In the genomic region with DNA sequence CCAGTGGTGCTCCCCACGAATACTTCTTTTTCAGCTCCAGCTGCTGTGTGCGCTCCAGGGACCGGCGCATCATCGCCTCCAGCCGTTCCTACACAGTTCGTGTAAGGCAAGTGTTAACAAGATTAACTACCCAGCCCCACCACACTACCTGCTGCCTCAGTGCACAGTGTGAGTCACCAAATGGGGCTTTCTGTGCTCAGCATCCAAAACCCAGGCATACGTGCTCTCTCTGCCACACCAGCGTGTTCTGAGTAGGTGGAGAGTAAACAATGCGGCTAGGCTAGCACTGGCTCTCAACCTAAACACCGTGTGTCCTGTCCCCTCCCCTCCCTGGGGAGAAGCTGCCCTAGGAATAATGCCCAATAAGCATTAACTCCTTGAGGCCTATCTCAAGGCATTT, we compare ENCODE assay signal across 1 cellular context.
A peak's percentile ranks its signal among the peaks of the same experiment; 100 is the strongest.
TF ChIP-seq lines count a peak whose summit lies in the region.

No MANE protein-coding gene starts in this region.

TF ChIP-seq in GM12878, 131 proteins besides CTCF, POLR2A, EP300 and RAD21 (continued from another document and continues in another):
- TF ChIP-seq, protein P1, sequence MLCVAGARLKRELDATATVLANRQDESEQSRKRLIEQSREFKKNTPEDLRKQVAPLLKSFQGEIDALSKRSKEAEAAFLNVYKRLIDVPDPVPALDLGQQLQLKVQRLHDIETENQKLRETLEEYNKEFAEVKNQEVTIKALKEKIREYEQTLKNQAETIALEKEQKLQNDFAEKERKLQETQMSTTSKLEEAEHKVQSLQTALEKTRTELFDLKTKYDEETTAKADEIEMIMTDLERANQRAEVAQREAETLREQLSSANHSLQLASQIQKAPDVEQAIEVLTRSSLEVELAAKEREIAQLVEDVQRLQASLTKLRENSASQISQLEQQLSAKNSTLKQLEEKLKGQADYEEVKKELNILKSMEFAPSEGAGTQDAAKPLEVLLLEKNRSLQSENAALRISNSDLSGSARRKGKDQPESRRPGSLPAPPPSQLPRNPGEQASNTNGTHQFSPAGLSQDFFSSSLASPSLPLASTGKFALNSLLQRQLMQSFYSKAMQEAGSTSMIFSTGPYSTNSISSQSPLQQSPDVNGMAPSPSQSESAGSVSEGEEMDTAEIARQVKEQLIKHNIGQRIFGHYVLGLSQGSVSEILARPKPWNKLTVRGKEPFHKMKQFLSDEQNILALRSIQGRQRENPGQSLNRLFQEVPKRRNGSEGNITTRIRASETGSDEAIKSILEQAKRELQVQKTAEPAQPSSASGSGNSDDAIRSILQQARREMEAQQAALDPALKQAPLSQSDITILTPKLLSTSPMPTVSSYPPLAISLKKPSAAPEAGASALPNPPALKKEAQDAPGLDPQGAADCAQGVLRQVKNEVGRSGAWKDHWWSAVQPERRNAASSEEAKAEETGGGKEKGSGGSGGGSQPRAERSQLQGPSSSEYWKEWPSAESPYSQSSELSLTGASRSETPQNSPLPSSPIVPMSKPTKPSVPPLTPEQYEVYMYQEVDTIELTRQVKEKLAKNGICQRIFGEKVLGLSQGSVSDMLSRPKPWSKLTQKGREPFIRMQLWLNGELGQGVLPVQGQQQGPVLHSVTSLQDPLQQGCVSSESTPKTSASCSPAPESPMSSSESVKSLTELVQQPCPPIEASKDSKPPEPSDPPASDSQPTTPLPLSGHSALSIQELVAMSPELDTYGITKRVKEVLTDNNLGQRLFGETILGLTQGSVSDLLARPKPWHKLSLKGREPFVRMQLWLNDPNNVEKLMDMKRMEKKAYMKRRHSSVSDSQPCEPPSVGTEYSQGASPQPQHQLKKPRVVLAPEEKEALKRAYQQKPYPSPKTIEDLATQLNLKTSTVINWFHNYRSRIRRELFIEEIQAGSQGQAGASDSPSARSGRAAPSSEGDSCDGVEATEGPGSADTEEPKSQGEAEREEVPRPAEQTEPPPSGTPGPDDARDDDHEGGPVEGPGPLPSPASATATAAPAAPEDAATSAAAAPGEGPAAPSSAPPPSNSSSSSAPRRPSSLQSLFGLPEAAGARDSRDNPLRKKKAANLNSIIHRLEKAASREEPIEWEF (IDR thresholded peaks at IDR 0.05; ENCODE audit: insufficient replicate concordance, low read depth, low read length) = no peak
- TF ChIP-seq JUND (IDR thresholded peaks at IDR 0.05; ENCODE audit: low read depth, low read length) = no peak
- no peak for TF ChIP-seq TBL1XR1 (IDR thresholded peaks at IDR 0.05; ENCODE audit: low read depth, low read length)
- peak; percentile 25; the same call in 1 of the 2 replicates for TF ChIP-seq RB1 (IDR thresholded peaks at IDR 0.05; ENCODE audit: borderline replicate concordance)
- TF ChIP-seq, protein P2, sequence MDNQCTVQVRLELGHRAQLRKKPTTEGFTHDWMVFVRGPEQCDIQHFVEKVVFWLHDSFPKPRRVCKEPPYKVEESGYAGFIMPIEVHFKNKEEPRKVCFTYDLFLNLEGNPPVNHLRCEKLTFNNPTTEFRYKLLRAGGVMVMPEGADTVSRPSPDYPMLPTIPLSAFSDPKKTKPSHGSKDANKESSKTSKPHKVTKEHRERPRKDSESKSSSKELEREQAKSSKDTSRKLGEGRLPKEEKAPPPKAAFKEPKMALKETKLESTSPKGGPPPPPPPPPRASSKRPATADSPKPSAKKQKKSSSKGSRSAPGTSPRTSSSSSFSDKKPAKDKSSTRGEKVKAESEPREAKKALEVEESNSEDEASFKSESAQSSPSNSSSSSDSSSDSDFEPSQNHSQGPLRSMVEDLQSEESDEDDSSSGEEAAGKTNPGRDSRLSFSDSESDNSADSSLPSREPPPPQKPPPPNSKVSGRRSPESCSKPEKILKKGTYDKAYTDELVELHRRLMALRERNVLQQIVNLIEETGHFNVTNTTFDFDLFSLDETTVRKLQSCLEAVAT (IDR thresholded peaks at IDR 0.05) = peak; percentile 87
- no peak for TF ChIP-seq ZNF207 (IDR thresholded peaks at IDR 0.05; ENCODE audit: borderline replicate concordance)
- TF ChIP-seq, protein P3, sequence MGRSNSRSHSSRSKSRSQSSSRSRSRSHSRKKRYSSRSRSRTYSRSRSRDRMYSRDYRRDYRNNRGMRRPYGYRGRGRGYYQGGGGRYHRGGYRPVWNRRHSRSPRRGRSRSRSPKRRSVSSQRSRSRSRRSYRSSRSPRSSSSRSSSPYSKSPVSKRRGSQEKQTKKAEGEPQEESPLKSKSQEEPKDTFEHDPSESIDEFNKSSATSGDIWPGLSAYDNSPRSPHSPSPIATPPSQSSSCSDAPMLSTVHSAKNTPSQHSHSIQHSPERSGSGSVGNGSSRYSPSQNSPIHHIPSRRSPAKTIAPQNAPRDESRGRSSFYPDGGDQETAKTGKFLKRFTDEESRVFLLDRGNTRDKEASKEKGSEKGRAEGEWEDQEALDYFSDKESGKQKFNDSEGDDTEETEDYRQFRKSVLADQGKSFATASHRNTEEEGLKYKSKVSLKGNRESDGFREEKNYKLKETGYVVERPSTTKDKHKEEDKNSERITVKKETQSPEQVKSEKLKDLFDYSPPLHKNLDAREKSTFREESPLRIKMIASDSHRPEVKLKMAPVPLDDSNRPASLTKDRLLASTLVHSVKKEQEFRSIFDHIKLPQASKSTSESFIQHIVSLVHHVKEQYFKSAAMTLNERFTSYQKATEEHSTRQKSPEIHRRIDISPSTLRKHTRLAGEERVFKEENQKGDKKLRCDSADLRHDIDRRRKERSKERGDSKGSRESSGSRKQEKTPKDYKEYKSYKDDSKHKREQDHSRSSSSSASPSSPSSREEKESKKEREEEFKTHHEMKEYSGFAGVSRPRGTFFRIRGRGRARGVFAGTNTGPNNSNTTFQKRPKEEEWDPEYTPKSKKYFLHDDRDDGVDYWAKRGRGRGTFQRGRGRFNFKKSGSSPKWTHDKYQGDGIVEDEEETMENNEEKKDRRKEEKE (IDR thresholded peaks at IDR 0.05) = no peak
- TF ChIP-seq WRNIP1 (IDR thresholded peaks at IDR 0.05; ENCODE audit: borderline replicate concordance, low read depth, low read length) = no peak
- TF ChIP-seq IKZF1 (conservative IDR thresholded peaks at IDR 0.05) = peak; percentile 62
- TF ChIP-seq ZZZ3 (IDR thresholded peaks at IDR 0.05; ENCODE audit: control insufficient read depth, insufficient read length, low read depth) = no peak
- TF ChIP-seq, protein P4, sequence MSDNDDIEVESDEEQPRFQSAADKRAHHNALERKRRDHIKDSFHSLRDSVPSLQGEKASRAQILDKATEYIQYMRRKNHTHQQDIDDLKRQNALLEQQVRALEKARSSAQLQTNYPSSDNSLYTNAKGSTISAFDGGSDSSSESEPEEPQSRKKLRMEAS (IDR thresholded peaks at IDR 0.05; ENCODE audit: low read depth, low read length) = no peak
- peak in 1 of 2 experiments; percentile 60; a peak in 2 of 4 replicates for TF ChIP-seq BHLHE40 (IDR thresholded peaks at IDR 0.05; ENCODE audit: borderline replicate concordance in 1 of 2, low read depth in 2 of 2, low read length in 1 of 2)
- peak; percentile 52; the same call in 1 of the 2 replicates for TF ChIP-seq DPF2 (IDR thresholded peaks at IDR 0.05)
- no peak for TF ChIP-seq PML (IDR thresholded peaks at IDR 0.05; ENCODE audit: low read length)
- no peak for TF ChIP-seq CREB1 (IDR thresholded peaks at IDR 0.05; ENCODE audit: low read depth)
- no peak for TF ChIP-seq BMI1 (IDR thresholded peaks at IDR 0.05; ENCODE audit: borderline replicate concordance)
- TF ChIP-seq YY1 (IDR thresholded peaks at IDR 0.05; ENCODE audit: low read depth, low read length) = no peak
- no peak for TF ChIP-seq NR2F1 (conservative IDR thresholded peaks at IDR 0.05)
- TF ChIP-seq NBN (IDR thresholded peaks at IDR 0.05) = peak; percentile 46; the same call in 1 of the 2 replicates
- no peak for TF ChIP-seq CHD4 (IDR thresholded peaks at IDR 0.05)
- TF ChIP-seq, protein P5, sequence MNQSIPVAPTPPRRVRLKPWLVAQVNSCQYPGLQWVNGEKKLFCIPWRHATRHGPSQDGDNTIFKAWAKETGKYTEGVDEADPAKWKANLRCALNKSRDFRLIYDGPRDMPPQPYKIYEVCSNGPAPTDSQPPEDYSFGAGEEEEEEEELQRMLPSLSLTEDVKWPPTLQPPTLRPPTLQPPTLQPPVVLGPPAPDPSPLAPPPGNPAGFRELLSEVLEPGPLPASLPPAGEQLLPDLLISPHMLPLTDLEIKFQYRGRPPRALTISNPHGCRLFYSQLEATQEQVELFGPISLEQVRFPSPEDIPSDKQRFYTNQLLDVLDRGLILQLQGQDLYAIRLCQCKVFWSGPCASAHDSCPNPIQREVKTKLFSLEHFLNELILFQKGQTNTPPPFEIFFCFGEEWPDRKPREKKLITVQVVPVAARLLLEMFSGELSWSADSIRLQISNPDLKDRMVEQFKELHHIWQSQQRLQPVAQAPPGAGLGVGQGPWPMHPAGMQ (IDR thresholded peaks at IDR 0.05; ENCODE audit: borderline replicate concordance) = no peak
- no peak for TF ChIP-seq RBBP5 (conservative IDR thresholded peaks at IDR 0.05)
- TF ChIP-seq SMAD5 (IDR thresholded peaks at IDR 0.05; ENCODE audit: low read depth) = no peak
- TF ChIP-seq MEF2B (IDR thresholded peaks at IDR 0.05; ENCODE audit: partially characterized antibody, poor library complexity, severe bottlenecking) = peak; percentile 53
- no peak for TF ChIP-seq FOS (IDR thresholded peaks at IDR 0.05; ENCODE audit: borderline replicate concordance, extremely low read depth, insufficient read length)
- no peak for TF ChIP-seq SREBF1 (IDR thresholded peaks at IDR 0.05; ENCODE audit: low read length)
- TF ChIP-seq, protein P6, sequence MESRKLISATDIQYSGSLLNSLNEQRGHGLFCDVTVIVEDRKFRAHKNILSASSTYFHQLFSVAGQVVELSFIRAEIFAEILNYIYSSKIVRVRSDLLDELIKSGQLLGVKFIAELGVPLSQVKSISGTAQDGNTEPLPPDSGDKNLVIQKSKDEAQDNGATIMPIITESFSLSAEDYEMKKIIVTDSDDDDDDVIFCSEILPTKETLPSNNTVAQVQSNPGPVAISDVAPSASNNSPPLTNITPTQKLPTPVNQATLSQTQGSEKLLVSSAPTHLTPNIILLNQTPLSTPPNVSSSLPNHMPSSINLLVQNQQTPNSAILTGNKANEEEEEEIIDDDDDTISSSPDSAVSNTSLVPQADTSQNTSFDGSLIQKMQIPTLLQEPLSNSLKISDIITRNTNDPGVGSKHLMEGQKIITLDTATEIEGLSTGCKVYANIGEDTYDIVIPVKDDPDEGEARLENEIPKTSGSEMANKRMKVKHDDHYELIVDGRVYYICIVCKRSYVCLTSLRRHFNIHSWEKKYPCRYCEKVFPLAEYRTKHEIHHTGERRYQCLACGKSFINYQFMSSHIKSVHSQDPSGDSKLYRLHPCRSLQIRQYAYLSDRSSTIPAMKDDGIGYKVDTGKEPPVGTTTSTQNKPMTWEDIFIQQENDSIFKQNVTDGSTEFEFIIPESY (IDR thresholded peaks at IDR 0.05) = no peak
- TF ChIP-seq GATAD2B (conservative IDR thresholded peaks at IDR 0.05; ENCODE audit: low read depth) = 0 out of 2 replicates have a peak, but pooled peaks have one; percentile 15
- TF ChIP-seq, protein P7, sequence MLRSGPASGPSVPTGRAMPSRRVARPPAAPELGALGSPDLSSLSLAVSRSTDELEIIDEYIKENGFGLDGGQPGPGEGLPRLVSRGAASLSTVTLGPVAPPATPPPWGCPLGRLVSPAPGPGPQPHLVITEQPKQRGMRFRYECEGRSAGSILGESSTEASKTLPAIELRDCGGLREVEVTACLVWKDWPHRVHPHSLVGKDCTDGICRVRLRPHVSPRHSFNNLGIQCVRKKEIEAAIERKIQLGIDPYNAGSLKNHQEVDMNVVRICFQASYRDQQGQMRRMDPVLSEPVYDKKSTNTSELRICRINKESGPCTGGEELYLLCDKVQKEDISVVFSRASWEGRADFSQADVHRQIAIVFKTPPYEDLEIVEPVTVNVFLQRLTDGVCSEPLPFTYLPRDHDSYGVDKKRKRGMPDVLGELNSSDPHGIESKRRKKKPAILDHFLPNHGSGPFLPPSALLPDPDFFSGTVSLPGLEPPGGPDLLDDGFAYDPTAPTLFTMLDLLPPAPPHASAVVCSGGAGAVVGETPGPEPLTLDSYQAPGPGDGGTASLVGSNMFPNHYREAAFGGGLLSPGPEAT (IDR thresholded peaks at IDR 0.05; ENCODE audit: low read depth) = peak; percentile 46; the same call in 1 of the 2 replicates
- no peak for TF ChIP-seq RFX5 (IDR thresholded peaks at IDR 0.05; ENCODE audit: low read depth, low read length)
- no peak for TF ChIP-seq SIN3A (IDR thresholded peaks at IDR 0.05; ENCODE audit: low read depth, low read length)
- no peak for TF ChIP-seq NFIC (IDR thresholded peaks at IDR 0.05; ENCODE audit: low read depth, low read length)
- TF ChIP-seq EZH2 (IDR thresholded peaks at IDR 0.05; ENCODE audit: borderline replicate concordance, control insufficient read depth, low read depth, low read length) = no peak
- TF ChIP-seq IKZF2 (IDR thresholded peaks at IDR 0.05) = peak; percentile 13 to 34; a peak in 2 of 4 replicates
- TF ChIP-seq RCOR1 (conservative IDR thresholded peaks at IDR 0.05; ENCODE audit: low read depth, low read length) = no peak
- TF ChIP-seq, protein P8, sequence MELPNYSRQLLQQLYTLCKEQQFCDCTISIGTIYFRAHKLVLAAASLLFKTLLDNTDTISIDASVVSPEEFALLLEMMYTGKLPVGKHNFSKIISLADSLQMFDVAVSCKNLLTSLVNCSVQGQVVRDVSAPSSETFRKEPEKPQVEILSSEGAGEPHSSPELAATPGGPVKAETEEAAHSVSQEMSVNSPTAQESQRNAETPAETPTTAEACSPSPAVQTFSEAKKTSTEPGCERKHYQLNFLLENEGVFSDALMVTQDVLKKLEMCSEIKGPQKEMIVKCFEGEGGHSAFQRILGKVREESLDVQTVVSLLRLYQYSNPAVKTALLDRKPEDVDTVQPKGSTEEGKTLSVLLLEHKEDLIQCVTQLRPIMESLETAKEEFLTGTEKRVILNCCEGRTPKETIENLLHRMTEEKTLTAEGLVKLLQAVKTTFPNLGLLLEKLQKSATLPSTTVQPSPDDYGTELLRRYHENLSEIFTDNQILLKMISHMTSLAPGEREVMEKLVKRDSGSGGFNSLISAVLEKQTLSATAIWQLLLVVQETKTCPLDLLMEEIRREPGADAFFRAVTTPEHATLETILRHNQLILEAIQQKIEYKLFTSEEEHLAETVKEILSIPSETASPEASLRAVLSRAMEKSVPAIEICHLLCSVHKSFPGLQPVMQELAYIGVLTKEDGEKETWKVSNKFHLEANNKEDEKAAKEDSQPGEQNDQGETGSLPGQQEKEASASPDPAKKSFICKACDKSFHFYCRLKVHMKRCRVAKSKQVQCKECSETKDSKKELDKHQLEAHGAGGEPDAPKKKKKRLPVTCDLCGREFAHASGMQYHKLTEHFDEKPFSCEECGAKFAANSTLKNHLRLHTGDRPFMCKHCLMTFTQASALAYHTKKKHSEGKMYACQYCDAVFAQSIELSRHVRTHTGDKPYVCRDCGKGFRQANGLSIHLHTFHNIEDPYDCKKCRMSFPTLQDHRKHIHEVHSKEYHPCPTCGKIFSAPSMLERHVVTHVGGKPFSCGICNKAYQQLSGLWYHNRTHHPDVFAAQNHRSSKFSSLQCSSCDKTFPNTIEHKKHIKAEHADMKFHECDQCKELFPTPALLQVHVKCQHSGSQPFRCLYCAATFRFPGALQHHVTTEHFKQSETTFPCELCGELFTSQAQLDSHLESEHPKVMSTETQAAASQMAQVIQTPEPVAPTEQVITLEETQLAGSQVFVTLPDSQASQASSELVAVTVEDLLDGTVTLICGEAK (IDR thresholded peaks at IDR 0.05; ENCODE audit: borderline replicate concordance) = no peak
- TF ChIP-seq ZSCAN29 (IDR thresholded peaks at IDR 0.05) = no peak
- TF ChIP-seq, protein P9, sequence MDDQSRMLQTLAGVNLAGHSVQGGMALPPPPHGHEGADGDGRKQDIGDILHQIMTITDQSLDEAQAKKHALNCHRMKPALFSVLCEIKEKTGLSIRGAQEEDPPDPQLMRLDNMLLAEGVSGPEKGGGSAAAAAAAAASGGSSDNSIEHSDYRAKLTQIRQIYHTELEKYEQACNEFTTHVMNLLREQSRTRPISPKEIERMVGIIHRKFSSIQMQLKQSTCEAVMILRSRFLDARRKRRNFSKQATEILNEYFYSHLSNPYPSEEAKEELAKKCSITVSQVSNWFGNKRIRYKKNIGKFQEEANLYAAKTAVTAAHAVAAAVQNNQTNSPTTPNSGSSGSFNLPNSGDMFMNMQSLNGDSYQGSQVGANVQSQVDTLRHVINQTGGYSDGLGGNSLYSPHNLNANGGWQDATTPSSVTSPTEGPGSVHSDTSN (IDR thresholded peaks at IDR 0.05; ENCODE audit: insufficient replicate concordance, low read depth, low read length) = no peak
- TF ChIP-seq MXI1 (IDR thresholded peaks at IDR 0.05; ENCODE audit: low read depth, low read length) = no peak
